In genomic region chr4:82560853-82561744, GRCh38 we compare ENCODE assay signal across 8 cellular contexts. TPM values are rescaled to one million over a fixed set of nuclear protein-coding genes. Genes with fewer than 3 reads are reported as not detected.
DNase-seq lines count a peak whose midpoint lies in the region; ATAC-seq lines count a peak whose summit lies in the region.

No MANE protein-coding gene starts in this region.

- H3K4me1 ChIP-seq in iPS DF 6.9 (ENCODE audit: control insufficient read depth, insufficient read depth, low read length) (peaks cover 2% of the 10 kb centered on the region; the same call in 1 of the 2 replicates), skeletal muscle satellite cell (ENCODE audit: control insufficient read depth, insufficient read depth, low read length) (peaks cover 4% of the 10 kb centered on the region)

- peaks cover 56% of the 10 kb centered on the region for H3K27me3 Mint-ChIP-seq in activated T-helper 2 cell treated with anti-CD3 and anti-CD28 coated beads, Interferon-gamma antibody, Interleukin-2, Interleukin-4, amounts not matched to agents 10 μg/mL and 5 μg/mL and 100 μg/mL, durations not matched to agents 14 hours and 24 hours and 36 hours (ENCODE audit: low read depth)

- no CpG with 5 or more reads among the region's 55 CpGs for WGBS in iPS DF 6.9 (ENCODE audit: insufficient coverage, insufficient read length)

- intact Hi-C loops in activated T-helper 2 cell treated with anti-CD3 and anti-CD28 coated beads, Interferon-gamma antibody, Interleukin-2, Interleukin-4, amounts not matched to agents 10 μg/mL and 5 μg/mL and 100 μg/mL, durations not matched to agents 14 hours and 24 hours and 36 hours (cut with micrococcal nuclease): no loop called here

- H3K27ac ChIP-seq in iPS DF 6.9 (ENCODE audit: low read length): no peak overlapping the region

- no peak overlapping the region for H3K27ac Mint-ChIP-seq in activated T-helper 2 cell treated with anti-CD3 and anti-CD28 coated beads, Interferon-gamma antibody, Interleukin-2, Interleukin-4, amounts not matched to agents 10 μg/mL and 5 μg/mL and 100 μg/mL, durations not matched to agents 14 hours and 24 hours and 36 hours

- peak overlapping the region; percentile 74 for H3K4me2 ChIP-seq in skeletal muscle satellite cell (ENCODE audit: low read length)

- H3K4me3 ChIP-seq in iPS DF 6.9 (ENCODE audit: low read length) (peak overlapping the region; percentile 82; the same call in 1 of the 2 replicates), skeletal muscle satellite cell (ENCODE audit: low read length) (peak overlapping the region; percentile 73)

- peak overlapping the region; percentile 40 for H3K4me3 Mint-ChIP-seq in activated T-helper 2 cell treated with anti-CD3 and anti-CD28 coated beads, Interferon-gamma antibody, Interleukin-2, Interleukin-4, amounts not matched to agents 10 μg/mL and 5 μg/mL and 100 μg/mL, durations not matched to agents 14 hours and 24 hours and 36 hours (ENCODE audit: low read depth)

- no peaks in the 10 kb centered on the region for H3K9me3 Mint-ChIP-seq in activated T-helper 2 cell treated with anti-CD3 and anti-CD28 coated beads, Interferon-gamma antibody, Interleukin-2, Interleukin-4, amounts not matched to agents 10 μg/mL and 5 μg/mL and 100 μg/mL, durations not matched to agents 14 hours and 24 hours and 36 hours

- DNase-seq in NCI-H748 (lab: John Stamatoyannopoulos, UW; ENCODE audit: unreplicated experiment) (peak; percentile 41), NCI-H748 treated with DMSO at 0.1 percent for 48 hours (lab: John Stamatoyannopoulos, UW) (no peak), iPS DF 6.9 (ENCODE audit: low read depth, low spot score) (no peak), COLO829 (ENCODE audit: low spot score) (no peak), ureter (ENCODE audit: low spot score) (no peak)
- no peak for DNase-seq in activated T-helper 2 cell treated with anti-CD3 and anti-CD28 coated beads, Interferon-gamma antibody, Interleukin-2, Interleukin-4, amounts not matched to agents 10 μg/mL and 5 μg/mL and 100 μg/mL, durations not matched to agents 14 hours and 24 hours and 36 hours (ENCODE audit: low spot score)

- H3K9me3 ChIP-seq in iPS DF 6.9 (ENCODE audit: control insufficient read depth, insufficient read depth, low read length) (no peaks in the 10 kb centered on the region), skeletal muscle satellite cell (replicated peaks; ENCODE audit: low read length) (no peaks in the 10 kb centered on the region)

- no peak for ATAC-seq in GM21360 (IDR thresholded peaks at IDR 0.05; ENCODE audit: unreplicated experiment)

- H3K36me3 ChIP-seq in iPS DF 6.9 (ENCODE audit: control insufficient read depth, insufficient read depth, low read length) (no peaks in the 10 kb centered on the region), skeletal muscle satellite cell (ENCODE audit: insufficient read depth, low read length) (no peaks in the 10 kb centered on the region)

- H3K27me3 ChIP-seq in iPS DF 6.9 (ENCODE audit: control insufficient read depth, insufficient read depth, low read length) (no peaks in the 10 kb centered on the region), skeletal muscle satellite cell (ENCODE audit: control insufficient read depth, insufficient read depth, low read length) (peaks cover 55% of the 10 kb centered on the region)

- no peaks in the 10 kb centered on the region for H3K36me3 Mint-ChIP-seq in activated T-helper 2 cell treated with anti-CD3 and anti-CD28 coated beads, Interferon-gamma antibody, Interleukin-2, Interleukin-4, amounts not matched to agents 10 μg/mL and 5 μg/mL and 100 μg/mL, durations not matched to agents 14 hours and 24 hours and 36 hours (ENCODE audit: low read depth)

- peaks cover 10% of the 10 kb centered on the region for H3K4me1 Mint-ChIP-seq in activated T-helper 2 cell treated with anti-CD3 and anti-CD28 coated beads, Interferon-gamma antibody, Interleukin-2, Interleukin-4, amounts not matched to agents 10 μg/mL and 5 μg/mL and 100 μg/mL, durations not matched to agents 14 hours and 24 hours and 36 hours (ENCODE audit: low read depth)

- no peak overlapping the region for H3K9ac ChIP-seq in skeletal muscle satellite cell (ENCODE audit: low read depth, low read length)

RNA-seq across cellular contexts. Expression of gene TMEM150C, which starts 0.7 kb away (rescaled TPM):
- not detected in 2 replicates for total RNA-seq in activated T-helper 2 cell treated with anti-CD3 and anti-CD28 coated beads, Interferon-gamma antibody, Interleukin-2, Interleukin-4, amounts not matched to agents 10 μg/mL and 5 μg/mL and 100 μg/mL, durations not matched to agents 14 hours and 24 hours and 36 hours
- not detected in 2 replicates for total RNA-seq in skeletal muscle satellite cell (2012; rRNA removed)
- total RNA-seq in ureter: 4.8 TPM
